8 cellular contexts compared by ENCODE assay signal in genomic region chr3:141370065-141370533, GRCh38. TPM values are rescaled to one million over a fixed set of nuclear protein-coding genes. Genes with fewer than 3 reads are reported as not detected.
DNase-seq lines count a peak whose midpoint lies in the region; ATAC-seq and TF ChIP-seq lines count a peak whose summit lies in the region.

No MANE protein-coding gene starts in this region.

- DNase-seq in AG09309 (ENCODE audit: low read depth) (peak; percentile 63), NCI-H2171 treated with DMSO at 0.1 percent for 48 hours (lab: John Stamatoyannopoulos, UW) (peak; percentile 88), dedifferentiated amniotic fluid mesenchymal stem cell (ENCODE audit: extremely low spot score) (peak; percentile 41), lung microvascular endothelial cell (ENCODE audit: low read depth in 2 of 2) (peak; percentile 93 to 94)
- peak; percentile 24 to 38 for DNase-seq in stimulated activated CD8-positive, alpha-beta memory T cell treated with anti-CD3 and anti-CD28 coated beads, Interleukin-15, amount 100 ng/mL, for 48 hours (ENCODE audit: low read depth in 2 of 2)

- peak; percentile 81 for ATAC-seq in GM18519 (IDR thresholded peaks at IDR 0.05; ENCODE audit: low FRiP score, unreplicated experiment)
- peak; percentile 61 for ATAC-seq in HG03025 (IDR thresholded peaks at IDR 0.05; ENCODE audit: low FRiP score, unreplicated experiment)
- ATAC-seq in activated CD4-positive, CD25-positive, alpha-beta regulatory T cell treated with anti-CD3 and anti-CD28 coated beads, Interleukin-2, amount 50 U/mL, for 24 hours: peak; percentile 88 to 93

- no peak overlapping the region for H3K4me3 ChIP-seq in AG09309 (ENCODE audit: control insufficient read depth, low read depth, low read length)

- TF ChIP-seq CTCF in AG09309 (IDR thresholded peaks at IDR 0.05; ENCODE audit: control insufficient read depth, insufficient read depth, low read depth, low read length, missing control alignments): no peak

RNA-seq across cellular contexts. Expression of gene ZBTB38, which starts 1.8 kb away (rescaled TPM):
- 66.9 and 77.6 TPM in 2 replicates for total RNA-seq in lung microvascular endothelial cell

Comparison
In these comparisons a context has a peak if more than half of its experiments do, and no peak if none do; other contexts are left out.
1. DNase-seq: peak in every context shown above with its lines; median percentile 94 in lung microvascular endothelial cell; 88 in NCI-H2171 treated with DMSO at 0.1 percent for 48 hours; 63 in AG09309; 41 in dedifferentiated amniotic fluid mesenchymal stem cell; 31 in stimulated activated CD8-positive, alpha-beta memory T cell treated with anti-CD3 and anti-CD28 coated beads, Interleukin-15, amount 100 ng/mL, for 48 hours.